ENCODE assay signal across 20 cellular contexts in genomic region chr4:25845841-25846653, GRCh38. TPM values are rescaled to one million over a fixed set of nuclear protein-coding genes. Genes with fewer than 3 reads are reported as not detected.
DNase-seq lines count a peak whose midpoint lies in the region; ATAC-seq and TF ChIP-seq lines count a peak whose summit lies in the region.
"Had no signal": no experiment of that assay in that cellular context is flagged by ENCODE, and none has a peak within 500 bp of the region (broad histone marks: within the 10 kb centered on the region; RNA-seq: fewer than 3 reads in every experiment).

No MANE protein-coding gene starts in this region.

- H2AK5ac ChIP-seq in H9 (ENCODE audit: insufficient read length, low read length) (no peak overlapping the region), neuronal stem cell (ENCODE audit: low read depth, low read length) (no peak overlapping the region)

- H3K79me1 ChIP-seq in H9 (ENCODE audit: insufficient read depth, low read depth, low read length, poor library complexity, severe bottlenecking) (no peaks in the 10 kb centered on the region), neuronal stem cell (ENCODE audit: low read depth, low read length) (peaks cover 3% of the 10 kb centered on the region)

- H3K27me3 ChIP-seq in H9 (ENCODE audit: insufficient read depth, low read length), result no peaks in the 10 kb centered on the region
- H3K27me3 ChIP-seq in ovary, result no peaks in the 10 kb centered on the region
- H3K27me3 ChIP-seq in neuronal stem cell (ENCODE audit: control insufficient read depth in 3 of 3, insufficient read depth in 3 of 3, low read depth in 1 of 3, low read length in 3 of 3), result no peaks in the 10 kb centered on the region
- H3K27me3 ChIP-seq: BLaER1 had no signal

- no peak overlapping the region for H2BK120ac ChIP-seq in H9 (ENCODE audit: low read depth, low read length, poor library complexity, severe bottlenecking)
- H2BK120ac ChIP-seq in neuronal stem cell (ENCODE audit: low read depth, low read length), result no peak overlapping the region

- no peak overlapping the region for H3K18ac ChIP-seq in H9 (ENCODE audit: insufficient read length, low read depth, low read length)
- H3K18ac ChIP-seq in neuronal stem cell (ENCODE audit: low read length), result no peak overlapping the region

- H4K20me1 ChIP-seq in H9 (ENCODE audit: control insufficient read depth, insufficient read depth, insufficient read length), result no peaks in the 10 kb centered on the region
- H4K20me1 ChIP-seq: BLaER1 had no signal

- TF ChIP-seq EP300 in ovary (IDR thresholded peaks at IDR 0.05), result no peak

- H3K4me1 Mint-ChIP-seq in activated T-cell treated with anti-CD3 and anti-CD28 coated beads, Interleukin-2, amount 50 U/mL, for 72 hours (ENCODE audit: low read depth), result peaks cover 86% of the 10 kb centered on the region
- H3K4me1 Mint-ChIP-seq in activated T-cell treated with anti-CD3 and anti-CD28 coated beads, Interleukin-2, amount 50 U/mL, for 4 hours (ENCODE audit: low read depth), result peaks cover 58% of the 10 kb centered on the region
- H3K4me1 Mint-ChIP-seq in H9, result peaks cover 45 to 53% of the 10 kb centered on the region in 2 experiments
- H3K4me1 Mint-ChIP-seq in activated T-helper 17 cell treated with anti-CD3 and anti-CD28 coated beads, Interleukin-2, amount 50 U/mL, for 72 hours, result peaks cover 52% of the 10 kb centered on the region
- H3K4me1 Mint-ChIP-seq in stimulated activated naive B cell treated with anti-CD40 and anti-IgM and Interleukin-4, amounts not matched to agents 10 μg/mL and 1 μg/mL and 100 μg/mL, for 72 hours, result peaks cover 68 to 93% of the 10 kb centered on the region in 2 donors

- H3K4ac ChIP-seq in H9 (ENCODE audit: low read depth, low read length) (no peak overlapping the region), neuronal stem cell (ENCODE audit: low read length) (no peak overlapping the region)

- no peak overlapping the region for H4K8ac ChIP-seq in H9 (replicated peaks; ENCODE audit: insufficient read length, low read depth, low read length)
- no peak overlapping the region for H4K8ac ChIP-seq in neuronal stem cell (ENCODE audit: low read depth, low read length)

- no peak overlapping the region for H2BK15ac ChIP-seq in H9 (ENCODE audit: low read depth, low read length)
- H2BK15ac ChIP-seq in neuronal stem cell (ENCODE audit: low read length), result no peak overlapping the region

- no peak overlapping the region for H2BK20ac ChIP-seq in H9 (ENCODE audit: low read depth, low read length, poor library complexity, severe bottlenecking)

- H3K9ac ChIP-seq in H9 (ENCODE audit: extremely low read depth, insufficient read length, low read length) (no peak overlapping the region), neuronal stem cell (ENCODE audit: low read depth, low read length, poor library complexity) (no peak overlapping the region)
- H3K9ac ChIP-seq: BLaER1 had no signal

- DNase-seq in activated T-cell treated with anti-CD3 and anti-CD28 coated beads, Interleukin-2, amount 50 U/mL, for 72 hours, result no peak
- DNase-seq in activated T-cell treated with anti-CD3 and anti-CD28 coated beads, Interleukin-2, amount 50 U/mL, for 4 hours, result no peak
- DNase-seq in H9 (no peak), ovary (no peak), neuronal stem cell (ENCODE audit: low spot score) (no peak)
- no peak for DNase-seq in stimulated activated naive B cell treated with anti-CD40 and anti-IgM and Interleukin-4, amounts not matched to agents 10 μg/mL and 1 μg/mL and 100 μg/mL, for 72 hours
- DNase-seq: Caco-2; CD4-positive, alpha-beta T cell; DND-41; KBM-7; NCI-H1092; NCI-H1436; NCI-H187 treated with DMSO at 0.1 percent for 48 hours; NCI-H2107; NCI-H446 treated with DMSO at 0.1 percent for 48 hours; NCI-H526 treated with DMSO at 0.1 percent for 48 hours; PC-3; Right ventricle myocardium superior had no signal

- no peak overlapping the region for H2BK12ac ChIP-seq in H9 (ENCODE audit: insufficient read length, low read depth, low read length)
- H2BK12ac ChIP-seq in neuronal stem cell (ENCODE audit: low read length), result no peak overlapping the region

- TF ChIP-seq POLR2A in ovary (IDR thresholded peaks at IDR 0.05), result no peak

- no CpG with 5 or more reads among the region's 12 CpGs for WGBS in H9 (ENCODE audit: extremely low coverage, insufficient read length, low lambda C conversion rate)
- 88 to 90% (median 88%) methylated on average over 12 of the region's 12 CpGs for WGBS in ovary, 3 donors
- no CpG with 5 or more reads among the region's 12 CpGs for WGBS in neuronal stem cell (ENCODE audit: extremely low coverage in 2 of 2, insufficient read length in 2 of 2, insufficient replicate concordance in 1 of 2), 2 donors

- H3K4me3 ChIP-seq in ovary (no peak overlapping the region), neuronal stem cell (ENCODE audit: low read length in 2 of 2) (no peak overlapping the region)
- H3K4me3 ChIP-seq: BLaER1 had no signal

- H3K23ac ChIP-seq in H9 (ENCODE audit: insufficient read length, low read depth, low read length) (no peak overlapping the region), neuronal stem cell (ENCODE audit: low read depth, low read length, poor library complexity) (no peak overlapping the region)

- intact Hi-C loops in ovary (cut with DNase I), result no loop called here

- H3K4me1 ChIP-seq in H9 (ENCODE audit: insufficient read depth, low read length) (peaks cover 4% of the 10 kb centered on the region; the same call in 1 of the 2 replicates), ovary (ENCODE audit: insufficient read depth) (no peaks in the 10 kb centered on the region), neuronal stem cell (ENCODE audit: control insufficient read depth in 2 of 2, insufficient read depth in 1 of 2, low read depth in 1 of 2, low read length in 2 of 2) (peaks cover 0 to 2% of the 10 kb centered on the region in 2 donors)
- H3K4me1 ChIP-seq: Caco-2 had no signal

- TF ChIP-seq CTCF in H9 (conservative IDR thresholded peaks at IDR 0.05), result no peak
- no peak for TF ChIP-seq CTCF in ovary (IDR thresholded peaks at IDR 0.05)

- H3K4me2 ChIP-seq in H9 (ENCODE audit: insufficient read depth, insufficient read length, low read length) (no peak overlapping the region), neuronal stem cell (ENCODE audit: insufficient read depth, low read length, poor library complexity, severe bottlenecking) (no peak overlapping the region)
- H3K4me2 ChIP-seq: BLaER1 had no signal

- peak overlapping the region in 1 of 2 donors; percentile 5 for H3K4me3 Mint-ChIP-seq in activated T-cell treated with anti-CD3 and anti-CD28 coated beads, Interleukin-2, amount 50 U/mL, for 72 hours
- no peak overlapping the region for H3K4me3 Mint-ChIP-seq in activated T-cell treated with anti-CD3 and anti-CD28 coated beads, Interleukin-2, amount 50 U/mL, for 4 hours
- peak overlapping the region in 1 of 2 experiments; percentile 32; a peak in 2 of 5 replicates for H3K4me3 Mint-ChIP-seq in H9
- H3K4me3 Mint-ChIP-seq in activated T-helper 17 cell treated with anti-CD3 and anti-CD28 coated beads, Interleukin-2, amount 50 U/mL, for 72 hours, result peak overlapping the region; percentile 26
- no peak overlapping the region for H3K4me3 Mint-ChIP-seq in stimulated activated naive B cell treated with anti-CD40 and anti-IgM and Interleukin-4, amounts not matched to agents 10 μg/mL and 1 μg/mL and 100 μg/mL, for 72 hours
- H3K4me3 Mint-ChIP-seq: CD4-positive, alpha-beta T cell had no signal

- H2AFZ ChIP-seq in H9 (ENCODE audit: low read length), result no peak overlapping the region
- H2AFZ ChIP-seq in neuronal stem cell (ENCODE audit: low read length), result no peak overlapping the region

- no peak overlapping the region for H4K5ac ChIP-seq in H9 (ENCODE audit: insufficient read length, low read depth, low read length)

- H3K56ac ChIP-seq in H9 (ENCODE audit: insufficient read length, low read depth, low read length), result no peak overlapping the region

- H3K36me3 ChIP-seq in ovary, result no peaks in the 10 kb centered on the region
- peaks cover 0 to 5% of the 10 kb centered on the region in 2 donors for H3K36me3 ChIP-seq in neuronal stem cell (replicated peaks in 1 of 2; ENCODE audit: control insufficient read depth in 2 of 2, insufficient read depth in 2 of 2, low read length in 2 of 2)

- H3K9me3 Mint-ChIP-seq in activated T-cell treated with anti-CD3 and anti-CD28 coated beads, Interleukin-2, amount 50 U/mL, for 72 hours, result no peaks in the 10 kb centered on the region
- no peaks in the 10 kb centered on the region for H3K9me3 Mint-ChIP-seq in activated T-cell treated with anti-CD3 and anti-CD28 coated beads, Interleukin-2, amount 50 U/mL, for 4 hours
- no peaks in the 10 kb centered on the region for H3K9me3 Mint-ChIP-seq in H9
- H3K9me3 Mint-ChIP-seq in activated T-helper 17 cell treated with anti-CD3 and anti-CD28 coated beads, Interleukin-2, amount 50 U/mL, for 72 hours, result no peaks in the 10 kb centered on the region
- no peaks in the 10 kb centered on the region for H3K9me3 Mint-ChIP-seq in stimulated activated naive B cell treated with anti-CD40 and anti-IgM and Interleukin-4, amounts not matched to agents 10 μg/mL and 1 μg/mL and 100 μg/mL, for 72 hours
- H3K9me3 Mint-ChIP-seq: CD4-positive, alpha-beta T cell had no signal

- peak overlapping the region; percentile 7 for H3K27ac Mint-ChIP-seq in activated T-cell treated with anti-CD3 and anti-CD28 coated beads, Interleukin-2, amount 50 U/mL, for 72 hours
- peak overlapping the region; percentile 54 to 80 (median 61); a peak in 3 of 7 replicates for H3K27ac Mint-ChIP-seq in H9
- peak overlapping the region; percentile 96 for H3K27ac Mint-ChIP-seq in activated T-helper 17 cell treated with anti-CD3 and anti-CD28 coated beads, Interleukin-2, amount 50 U/mL, for 72 hours
- peak overlapping the region; percentile 75 for H3K27ac Mint-ChIP-seq in stimulated activated naive B cell treated with anti-CD40 and anti-IgM and Interleukin-4, amounts not matched to agents 10 μg/mL and 1 μg/mL and 100 μg/mL, for 72 hours
- H3K27ac Mint-ChIP-seq: CD4-positive, alpha-beta T cell had no signal

- peaks cover 4 to 8% of the 10 kb centered on the region in 2 donors for H3K36me3 Mint-ChIP-seq in activated T-cell treated with anti-CD3 and anti-CD28 coated beads, Interleukin-2, amount 50 U/mL, for 72 hours (ENCODE audit: insufficient read depth in 2 of 2)
- peaks cover 37% of the 10 kb centered on the region for H3K36me3 Mint-ChIP-seq in activated T-cell treated with anti-CD3 and anti-CD28 coated beads, Interleukin-2, amount 50 U/mL, for 4 hours (ENCODE audit: insufficient read depth)
- H3K36me3 Mint-ChIP-seq in H9 (ENCODE audit: insufficient read depth in 1 of 3, low read depth in 3 of 3), result peaks cover 8 to 33% (median 17%) of the 10 kb centered on the region in 3 experiments
- H3K36me3 Mint-ChIP-seq in activated T-helper 17 cell treated with anti-CD3 and anti-CD28 coated beads, Interleukin-2, amount 50 U/mL, for 72 hours (ENCODE audit: low read depth), result peaks cover 83% of the 10 kb centered on the region
- H3K36me3 Mint-ChIP-seq in stimulated activated naive B cell treated with anti-CD40 and anti-IgM and Interleukin-4, amounts not matched to agents 10 μg/mL and 1 μg/mL and 100 μg/mL, for 72 hours, result peaks cover 41 to 73% of the 10 kb centered on the region in 2 donors

- H3K14ac ChIP-seq in H9 (ENCODE audit: insufficient read depth, low read length), result no peak overlapping the region
- no peak overlapping the region for H3K14ac ChIP-seq in neuronal stem cell (ENCODE audit: low read length)

- no peak overlapping the region for H2BK5ac ChIP-seq in H9 (ENCODE audit: insufficient read length, low read length)
- no peak overlapping the region for H2BK5ac ChIP-seq in neuronal stem cell (ENCODE audit: low read length)

- H3K23me2 ChIP-seq in H9 (ENCODE audit: insufficient read length, low read depth, low read length, poor library complexity, severe bottlenecking), result no peaks in the 10 kb centered on the region

- no peak for ATAC-seq in activated T-cell treated with anti-CD3 and anti-CD28 coated beads, Interleukin-2, amount 50 U/mL, for 72 hours (replicated peaks in 1 of 2)
- no peak for ATAC-seq in activated T-cell treated with anti-CD3 and anti-CD28 coated beads, Interleukin-2, amount 50 U/mL, for 4 hours
- ATAC-seq in activated T-helper 17 cell treated with anti-CD3 and anti-CD28 coated beads, Interleukin-2, amount 50 U/mL, for 72 hours (replicated peaks), result no peak
- ATAC-seq in stimulated activated naive B cell treated with anti-CD40 and anti-IgM and Interleukin-4, amounts not matched to agents 10 μg/mL and 1 μg/mL and 100 μg/mL, for 72 hours (replicated peaks), result no peak
- ATAC-seq: PC-3 had no signal

- H3T11ph ChIP-seq in H9 (ENCODE audit: low read length), result no peak overlapping the region

- H3K79me2 ChIP-seq in H9 (ENCODE audit: insufficient read depth, low read length), result peaks cover 4% of the 10 kb centered on the region; the same call in 1 of the 2 replicates

- no peaks in the 10 kb centered on the region for H3K9me3 ChIP-seq in H9 (ENCODE audit: control insufficient read depth, low read depth, low read length)
- H3K9me3 ChIP-seq in ovary, result no peaks in the 10 kb centered on the region
- H3K9me3 ChIP-seq in neuronal stem cell (replicated peaks in 1 of 2; ENCODE audit: control insufficient read depth in 2 of 2, insufficient read depth in 1 of 2, low read depth in 1 of 2, low read length in 2 of 2), result no peaks in the 10 kb centered on the region
- H3K9me3 ChIP-seq: BLaER1, Caco-2 had no signal

- no peaks in the 10 kb centered on the region for H3K27me3 Mint-ChIP-seq in activated T-cell treated with anti-CD3 and anti-CD28 coated beads, Interleukin-2, amount 50 U/mL, for 72 hours (ENCODE audit: low read depth)
- no peaks in the 10 kb centered on the region for H3K27me3 Mint-ChIP-seq in activated T-cell treated with anti-CD3 and anti-CD28 coated beads, Interleukin-2, amount 50 U/mL, for 4 hours (ENCODE audit: low read depth)
- no peaks in the 10 kb centered on the region for H3K27me3 Mint-ChIP-seq in H9 (ENCODE audit: low read depth)
- H3K27me3 Mint-ChIP-seq in activated T-helper 17 cell treated with anti-CD3 and anti-CD28 coated beads, Interleukin-2, amount 50 U/mL, for 72 hours, result no peaks in the 10 kb centered on the region
- H3K27me3 Mint-ChIP-seq in stimulated activated naive B cell treated with anti-CD40 and anti-IgM and Interleukin-4, amounts not matched to agents 10 μg/mL and 1 μg/mL and 100 μg/mL, for 72 hours, result no peaks in the 10 kb centered on the region
- H3K27me3 Mint-ChIP-seq: CD4-positive, alpha-beta T cell had no signal

- H3K27ac ChIP-seq in H9 (ENCODE audit: insufficient read length, low read depth, low read length), result no peak overlapping the region
- no peak overlapping the region for H3K27ac ChIP-seq in ovary
- H3K27ac ChIP-seq in neuronal stem cell (replicated peaks; ENCODE audit: low read length), result no peak overlapping the region
- H3K27ac ChIP-seq: BLaER1 had no signal

- H4K91ac ChIP-seq in H9 (ENCODE audit: insufficient read length, low read depth, low read length) (no peak overlapping the region), neuronal stem cell (ENCODE audit: low read depth, low read length, poor library complexity) (no peak overlapping the region)

RNA-seq across cellular contexts. Expression of gene SEL1L3, which starts 16.7 kb away (rescaled TPM):
- total RNA-seq in activated T-cell treated with anti-CD3 and anti-CD28 coated beads, Interleukin-2, amount 50 U/mL, for 72 hours, result 10 to 100 TPM; 27.7 to 61.2 TPM
- 10 to 100 TPM; 13.7 to 21.9 (median 19.1) TPM for total RNA-seq in activated T-cell treated with anti-CD3 and anti-CD28 coated beads, Interleukin-2, amount 50 U/mL, for 4 hours
- total RNA-seq in H9 (2021) (44.5 and 48.3 TPM in 2 replicates), ovary (10 to 100 TPM in 3 of 7 donors, 1 to 10 TPM in 4; 5.0 to 27.7 (median 8.3) TPM)
- total RNA-seq in activated T-helper 17 cell treated with anti-CD3 and anti-CD28 coated beads, Interleukin-2, amount 50 U/mL, for 72 hours, result 10 to 100 TPM; 39.7 to 70.3 TPM
- polyA plus RNA-seq in ovary, result 10 to 100 TPM in 1 of 2 donors, 1 to 10 TPM in 1; 4.4 to 19.2 TPM
- polyA plus RNA-seq in neuronal stem cell (2013, experiment 1 of 2), result 37.6 TPM
- 34.7 TPM for polyA plus RNA-seq in neuronal stem cell (2013, experiment 2 of 2)

Comparison
In these comparisons a context has a peak if more than half of its experiments do, and no peak if none do; other contexts are left out.
1. H3K27ac Mint-ChIP-seq: peak in every context shown above with its lines; median percentile 96 in activated T-helper 17 cell treated with anti-CD3 and anti-CD28 coated beads, Interleukin-2, amount 50 U/mL, for 72 hours; 75 in stimulated activated naive B cell treated with anti-CD40 and anti-IgM and Interleukin-4, amounts not matched to agents 10 μg/mL and 1 μg/mL and 100 μg/mL, for 72 hours; 61 in H9; 7 in activated T-cell treated with anti-CD3 and anti-CD28 coated beads, Interleukin-2, amount 50 U/mL, for 72 hours.